Comparison of ENCODE assay signal across 11 cellular contexts in genomic region chr11:62677160-62677559, GRCh38. TPM values are rescaled to one million over a fixed set of nuclear protein-coding genes. Genes with fewer than 3 reads are reported as not detected.
A peak's percentile ranks its signal among the peaks of the same experiment; 100 is the strongest.
DNase-seq lines count a peak whose midpoint lies in the region; ATAC-seq and TF ChIP-seq lines count a peak whose summit lies in the region.
"Had no signal": no experiment of that assay in that cellular context is flagged by ENCODE, and none has a peak within 500 bp of the region (broad histone marks: within the 10 kb centered on the region; RNA-seq: fewer than 3 reads in every experiment).

No MANE protein-coding gene starts in this region.

- H3K27ac ChIP-seq in DOHH2 (ENCODE audit: low read depth, low read length), result no peak overlapping the region

- no peaks in the 10 kb centered on the region for H3K9me2 ChIP-seq in DOHH2 (replicated peaks; ENCODE audit: control insufficient read depth, low read length)

- no peaks in the 10 kb centered on the region for H3K9me3 ChIP-seq in DOHH2 (ENCODE audit: control insufficient read depth, insufficient read depth, low read length)

- intact Hi-C loops in CD14-positive monocyte (cut with micrococcal nuclease) (no loop called here), natural killer cell (cut with micrococcal nuclease) (loop anchor here (5.0 kb wide), 2 partner anchors 85 to 250 kb away; partner anchors contain the start of gene TUT1)
- intact Hi-C loops in activated T-helper 1 cell treated with anti-CD3 and anti-CD28 coated beads, Interleukin-12 subunit alpha, Interleukin-12 subunit beta, Interleukin-2, Interleukin-4 antibody, amounts not matched to agents 30 ng/mL and 10 ng/mL and 1 ng/mL, durations not matched to agents 14 hours and 24 hours and 36 hours (cut with micrococcal nuclease), result loop anchor here (10.0 kb wide), 1 partner anchor 252 kb away; no protein-coding TSS in a partner anchor

- H3K27ac Mint-ChIP-seq in CD14-positive monocyte (peak overlapping the region; percentile 11 to 89 (median 50)), natural killer cell (peak overlapping the region; percentile 95 to 99)
- peak overlapping the region; percentile 6 for H3K27ac Mint-ChIP-seq in activated T-helper 1 cell treated with anti-CD3 and anti-CD28 coated beads, Interleukin-12 subunit alpha, Interleukin-12 subunit beta, Interleukin-2, Interleukin-4 antibody, amounts not matched to agents 30 ng/mL and 10 ng/mL and 1 ng/mL, durations not matched to agents 14 hours and 24 hours and 36 hours

- H3K4me1 Mint-ChIP-seq in CD14-positive monocyte (peaks cover 50% of the 10 kb centered on the region), natural killer cell (peaks cover 29 to 40% of the 10 kb centered on the region in 2 donors)
- H3K4me1 Mint-ChIP-seq in activated T-helper 1 cell treated with anti-CD3 and anti-CD28 coated beads, Interleukin-12 subunit alpha, Interleukin-12 subunit beta, Interleukin-2, Interleukin-4 antibody, amounts not matched to agents 30 ng/mL and 10 ng/mL and 1 ng/mL, durations not matched to agents 14 hours and 24 hours and 36 hours (ENCODE audit: low read depth), result peaks cover 40% of the 10 kb centered on the region

- H3K36me3 Mint-ChIP-seq in CD14-positive monocyte (peaks cover 31 to 47% of the 10 kb centered on the region in 2 donors), natural killer cell (peaks cover 6% of the 10 kb centered on the region)
- H3K36me3 Mint-ChIP-seq in activated T-helper 1 cell treated with anti-CD3 and anti-CD28 coated beads, Interleukin-12 subunit alpha, Interleukin-12 subunit beta, Interleukin-2, Interleukin-4 antibody, amounts not matched to agents 30 ng/mL and 10 ng/mL and 1 ng/mL, durations not matched to agents 14 hours and 24 hours and 36 hours (ENCODE audit: low read depth), result peaks cover 16% of the 10 kb centered on the region

- H3K27me3 Mint-ChIP-seq in CD14-positive monocyte (ENCODE audit: low read depth in 3 of 3) (peaks cover 0 to 2% (median 1%) of the 10 kb centered on the region in 3 donors), natural killer cell (ENCODE audit: low read depth in 2 of 2) (no peaks in the 10 kb centered on the region)
- H3K27me3 Mint-ChIP-seq in activated T-helper 1 cell treated with anti-CD3 and anti-CD28 coated beads, Interleukin-12 subunit alpha, Interleukin-12 subunit beta, Interleukin-2, Interleukin-4 antibody, amounts not matched to agents 30 ng/mL and 10 ng/mL and 1 ng/mL, durations not matched to agents 14 hours and 24 hours and 36 hours (ENCODE audit: insufficient read depth), result no peaks in the 10 kb centered on the region

- H3K4me1 ChIP-seq in DOHH2 (ENCODE audit: control insufficient read depth, low read length), result peaks cover 55% of the 10 kb centered on the region

- H3K79me2 ChIP-seq in DOHH2 (ENCODE audit: control insufficient read depth, low read length), result peaks cover 68% of the 10 kb centered on the region

- no peak for ATAC-seq in natural killer cell
- ATAC-seq: activated CD4-positive, CD25-positive, alpha-beta regulatory T cell treated with anti-CD3 and anti-CD28 coated beads, Interleukin-2, amount 50 U/mL, for 24 hours; Right ventricle myocardium inferior had no signal

- H3K9me3 Mint-ChIP-seq in CD14-positive monocyte (no peaks in the 10 kb centered on the region), natural killer cell (no peaks in the 10 kb centered on the region)
- no peaks in the 10 kb centered on the region for H3K9me3 Mint-ChIP-seq in activated T-helper 1 cell treated with anti-CD3 and anti-CD28 coated beads, Interleukin-12 subunit alpha, Interleukin-12 subunit beta, Interleukin-2, Interleukin-4 antibody, amounts not matched to agents 30 ng/mL and 10 ng/mL and 1 ng/mL, durations not matched to agents 14 hours and 24 hours and 36 hours

- no peak overlapping the region for H3K4me3 ChIP-seq in DOHH2 (ENCODE audit: low read length)

- peak overlapping the region; percentile 98; the same call in 1 of the 2 replicates for H3K4me2 ChIP-seq in DOHH2 (ENCODE audit: low read length)

- H3K36me3 ChIP-seq in DOHH2 (ENCODE audit: control insufficient read depth, low read length), result peaks cover 52% of the 10 kb centered on the region

- H3K27me3 ChIP-seq in DOHH2 (ENCODE audit: control insufficient read depth, low read length), result no peaks in the 10 kb centered on the region

- DNase-seq in CD14-positive monocyte (ENCODE audit: low spot score) (no peak), natural killer cell (no peak), NCI-H1092 treated with DMSO at 0.1 percent for 48 hours (lab: John Stamatoyannopoulos, UW) (no peak), NCI-H82 treated with DMSO at 0.1 percent for 48 hours (lab: John Stamatoyannopoulos, UW; ENCODE audit: unreplicated experiment) (no peak)
- DNase-seq in activated T-helper 1 cell treated with anti-CD3 and anti-CD28 coated beads, Interleukin-12 subunit alpha, Interleukin-12 subunit beta, Interleukin-2, Interleukin-4 antibody, amounts not matched to agents 30 ng/mL and 10 ng/mL and 1 ng/mL, durations not matched to agents 14 hours and 24 hours and 36 hours (ENCODE audit: low spot score), result no peak
- DNase-seq in activated effector memory CD4-positive, alpha-beta T cell treated with anti-CD3 and anti-CD28 coated beads, Interleukin-2, amount 50 U/mL, for 16 hours, result no peak
- DNase-seq: nucleus accumbens; stimulated activated CD4-positive, alpha-beta T cell treated with anti-CD3 and anti-CD28 coated beads, Interleukin-4, amount 100 ng/mL, for 24 hours had no signal

- H4K20me1 ChIP-seq in DOHH2 (ENCODE audit: control insufficient read depth, insufficient read depth, low read depth, low read length), result no peaks in the 10 kb centered on the region

- H3F3A ChIP-seq in DOHH2 (ENCODE audit: control insufficient read depth, insufficient read depth), result peaks cover 20% of the 10 kb centered on the region

- no peak for TF ChIP-seq CTCF in CD14-positive monocyte (IDR thresholded peaks at IDR 0.05)
- no peak for TF ChIP-seq CTCF in DOHH2 (IDR thresholded peaks at IDR 0.05; ENCODE audit: low read depth, low read length, poor library complexity, severe bottlenecking)
- TF ChIP-seq CTCF in natural killer cell (IDR thresholded peaks at IDR 0.05), result no peak

- H3K4me3 Mint-ChIP-seq in CD14-positive monocyte, result no peak overlapping the region
- H3K4me3 Mint-ChIP-seq in activated T-helper 1 cell treated with anti-CD3 and anti-CD28 coated beads, Interleukin-12 subunit alpha, Interleukin-12 subunit beta, Interleukin-2, Interleukin-4 antibody, amounts not matched to agents 30 ng/mL and 10 ng/mL and 1 ng/mL, durations not matched to agents 14 hours and 24 hours and 36 hours, result peak overlapping the region; percentile 80
- H3K4me3 Mint-ChIP-seq in natural killer cell, result peak overlapping the region; percentile 93

RNA-seq across cellular contexts. Expression of gene UBXN1, which starts 1.7 kb away (rescaled TPM):
- polyA plus RNA-seq in CD14-positive monocyte, result 100 to 1,000 TPM in 1 of 2 donors, 10 to 100 TPM in 1; 93.9 to 106 TPM
- 125 and 128 TPM in 2 replicates for total RNA-seq in activated T-helper 1 cell treated with anti-CD3 and anti-CD28 coated beads, Interleukin-12 subunit alpha, Interleukin-12 subunit beta, Interleukin-2, Interleukin-4 antibody, amounts not matched to agents 30 ng/mL and 10 ng/mL and 1 ng/mL, durations not matched to agents 14 hours and 24 hours and 36 hours
- 100 to 1,000 TPM; 179 to 238 (median 238) TPM for total RNA-seq in natural killer cell

RNA-seq across cellular contexts. Expression of gene LBHD1, which starts 5.1 kb away (rescaled TPM):
- polyA plus RNA-seq in CD14-positive monocyte, result 1 to 10 TPM; 1.9 to 2.9 TPM
- 23.4 and 24.3 TPM in 2 replicates for total RNA-seq in activated T-helper 1 cell treated with anti-CD3 and anti-CD28 coated beads, Interleukin-12 subunit alpha, Interleukin-12 subunit beta, Interleukin-2, Interleukin-4 antibody, amounts not matched to agents 30 ng/mL and 10 ng/mL and 1 ng/mL, durations not matched to agents 14 hours and 24 hours and 36 hours
- total RNA-seq in natural killer cell, result 10 to 100 TPM; 17.4 to 29.1 (median 20.4) TPM

RNA-seq across cellular contexts. Expression of gene UQCC3, which starts 5.7 kb away (rescaled TPM):
- 1 to 10 TPM; 7.2 to 7.9 TPM for polyA plus RNA-seq in CD14-positive monocyte
- 8.9 and 11.4 TPM in 2 replicates for total RNA-seq in activated T-helper 1 cell treated with anti-CD3 and anti-CD28 coated beads, Interleukin-12 subunit alpha, Interleukin-12 subunit beta, Interleukin-2, Interleukin-4 antibody, amounts not matched to agents 30 ng/mL and 10 ng/mL and 1 ng/mL, durations not matched to agents 14 hours and 24 hours and 36 hours
- total RNA-seq in natural killer cell, result 1 to 10 TPM; 3.9 to 5.2 (median 4.0) TPM

RNA-seq across cellular contexts. Expression of gene CSKMT, which starts 12.0 kb away (rescaled TPM):
- polyA plus RNA-seq in CD14-positive monocyte, result 1 to 10 TPM in 1 of 2 donors, under 1 TPM in 1; 0.73 to 1.4 TPM
- 65.0 and 69.4 TPM in 2 replicates for total RNA-seq in activated T-helper 1 cell treated with anti-CD3 and anti-CD28 coated beads, Interleukin-12 subunit alpha, Interleukin-12 subunit beta, Interleukin-2, Interleukin-4 antibody, amounts not matched to agents 30 ng/mL and 10 ng/mL and 1 ng/mL, durations not matched to agents 14 hours and 24 hours and 36 hours
- 10 to 100 TPM; 12.0 to 21.5 (median 13.7) TPM for total RNA-seq in natural killer cell

RNA-seq across cellular contexts. Expression of gene C11orf98, which starts 12.2 kb away (rescaled TPM):
- polyA plus RNA-seq in CD14-positive monocyte, result 10 to 100 TPM; 74.6 to 78.2 TPM
- total RNA-seq in activated T-helper 1 cell treated with anti-CD3 and anti-CD28 coated beads, Interleukin-12 subunit alpha, Interleukin-12 subunit beta, Interleukin-2, Interleukin-4 antibody, amounts not matched to agents 30 ng/mL and 10 ng/mL and 1 ng/mL, durations not matched to agents 14 hours and 24 hours and 36 hours, result 146 and 151 TPM in 2 replicates
- total RNA-seq in natural killer cell, result 10 to 100 TPM; 36.5 to 57.9 (median 39.1) TPM

Comparison
In these comparisons a context has a peak if more than half of its experiments do, and no peak if none do; other contexts are left out.
1. H3K27ac Mint-ChIP-seq: peak in every context shown above with its lines; median percentile 97 in natural killer cell; 50 in CD14-positive monocyte; 6 in activated T-helper 1 cell treated with anti-CD3 and anti-CD28 coated beads, Interleukin-12 subunit alpha, Interleukin-12 subunit beta, Interleukin-2, Interleukin-4 antibody, amounts not matched to agents 30 ng/mL and 10 ng/mL and 1 ng/mL, durations not matched to agents 14 hours and 24 hours and 36 hours.
2. H3K4me3 Mint-ChIP-seq: peak in activated T-helper 1 cell treated with anti-CD3 and anti-CD28 coated beads, Interleukin-12 subunit alpha, Interleukin-12 subunit beta, Interleukin-2, Interleukin-4 antibody, amounts not matched to agents 30 ng/mL and 10 ng/mL and 1 ng/mL, durations not matched to agents 14 hours and 24 hours and 36 hours (single experiment) and natural killer cell (single experiment); none in CD14-positive monocyte (0 of 2).
3. intact Hi-C loops: an anchor here in activated T-helper 1 cell treated with anti-CD3 and anti-CD28 coated beads, Interleukin-12 subunit alpha, Interleukin-12 subunit beta, Interleukin-2, Interleukin-4 antibody, amounts not matched to agents 30 ng/mL and 10 ng/mL and 1 ng/mL, durations not matched to agents 14 hours and 24 hours and 36 hours (10.0 kb wide) and natural killer cell (5.0 kb wide); none called in CD14-positive monocyte.